ENCODE assay signal across 11 cellular contexts in the genomic region with DNA sequence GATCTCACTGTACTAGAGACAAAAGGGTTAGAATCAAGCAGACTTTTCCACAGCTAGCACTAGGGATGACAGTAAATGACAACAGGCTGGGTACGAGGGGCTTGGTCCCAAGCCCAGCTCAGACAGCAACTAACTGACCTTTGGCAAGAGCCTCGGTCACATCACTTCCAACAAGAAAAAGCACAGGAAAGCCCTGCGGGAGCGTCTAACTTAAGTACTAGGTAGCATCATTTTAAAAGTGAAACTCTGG. TPM values are rescaled to one million over a fixed set of nuclear protein-coding genes. Genes with fewer than 3 reads are reported as not detected.
DNase-seq lines count a peak whose midpoint lies in the region; ATAC-seq, FAIRE-seq and TF ChIP-seq lines count a peak whose summit lies in the region.
"Had no signal": no experiment of that assay in that cellular context is flagged by ENCODE, and none has a peak within 500 bp of the region (broad histone marks: within the 10 kb centered on the region; RNA-seq: fewer than 3 reads in every experiment).

No MANE protein-coding gene starts in this region.

- H3K9me3 ChIP-seq in body of pancreas (no peaks in the 10 kb centered on the region), hepatocyte (ENCODE audit: low read depth) (no peaks in the 10 kb centered on the region), skeletal muscle tissue (ENCODE audit: control insufficient read depth in 3 of 3, low read length in 3 of 3) (no peaks in the 10 kb centered on the region)

- peak overlapping the region; percentile 79 to 91 (median 86) for H3K27ac ChIP-seq in body of pancreas
- peak overlapping the region; percentile 100 for H3K27ac ChIP-seq in hepatocyte
- H3K27ac ChIP-seq in skeletal muscle tissue (ENCODE audit: low read depth, low read length) = no peak overlapping the region

- no peak for TF ChIP-seq POLR2A in body of pancreas (IDR thresholded peaks at IDR 0.05)

- DNase-seq in Calu3 = no peak
- DNase-seq in body of pancreas = no peak
- DNase-seq in hepatocyte (ENCODE audit: low spot score) = no peak
- DNase-seq in stimulated activated naive B cell treated with anti-CD40 and anti-IgM and Interleukin-4, amounts not matched to agents 10 μg/mL and 1 μg/mL and 100 μg/mL, for 72 hours = no peak
- no peak for DNase-seq in NCI-H2227 treated with DMSO at 0.1 percent for 48 hours (lab: John Stamatoyannopoulos, UW)
- DNase-seq in kidney glomerular epithelial cell (lab: John Stamatoyannopoulos, UW) = no peak
- no peak for DNase-seq in HTR-8/SVneo (ENCODE audit: insufficient read length, low spot score)
- DNase-seq: activated T-cell treated with anti-CD3 and anti-CD28 coated beads, Interleukin-2, amount 50 U/mL, for 1 hour; cerebellar nuclear complex; NCI-H1694 had no signal

- H3K4me1 ChIP-seq in body of pancreas = peaks cover 56% of the 10 kb centered on the region
- peaks cover 48% of the 10 kb centered on the region for H3K4me1 ChIP-seq in hepatocyte (ENCODE audit: insufficient read depth)
- H3K4me1 ChIP-seq in skeletal muscle tissue (ENCODE audit: control insufficient read depth in 3 of 3, insufficient read depth in 3 of 3, low read length in 3 of 3) = peaks cover 33 to 43% (median 33%) of the 10 kb centered on the region in 3 donors

- H3K27me3 Mint-ChIP-seq in Calu3 (ENCODE audit: unreplicated experiment) = no peaks in the 10 kb centered on the region
- H3K27me3 Mint-ChIP-seq in stimulated activated naive B cell treated with anti-CD40 and anti-IgM and Interleukin-4, amounts not matched to agents 10 μg/mL and 1 μg/mL and 100 μg/mL, for 72 hours = peaks cover 0 to 4% of the 10 kb centered on the region in 2 donors

- peaks cover 18% of the 10 kb centered on the region for H3K36me3 Mint-ChIP-seq in Calu3 (ENCODE audit: insufficient read depth, unreplicated experiment)
- H3K36me3 Mint-ChIP-seq in stimulated activated naive B cell treated with anti-CD40 and anti-IgM and Interleukin-4, amounts not matched to agents 10 μg/mL and 1 μg/mL and 100 μg/mL, for 72 hours = no peaks in the 10 kb centered on the region

- H2AFZ ChIP-seq in hepatocyte = no peak overlapping the region

- H3K27ac Mint-ChIP-seq in Calu3 (ENCODE audit: unreplicated experiment) = no peak overlapping the region
- no peak overlapping the region for H3K27ac Mint-ChIP-seq in stimulated activated naive B cell treated with anti-CD40 and anti-IgM and Interleukin-4, amounts not matched to agents 10 μg/mL and 1 μg/mL and 100 μg/mL, for 72 hours

- peak overlapping the region in 2 of 3 donors; percentile 66 to 73 for H3K9ac ChIP-seq in skeletal muscle tissue (ENCODE audit: low read depth in 1 of 3, low read length in 3 of 3)

- H3K4me3 Mint-ChIP-seq in Calu3 (ENCODE audit: low read depth, unreplicated experiment) = no peak overlapping the region
- no peak overlapping the region for H3K4me3 Mint-ChIP-seq in stimulated activated naive B cell treated with anti-CD40 and anti-IgM and Interleukin-4, amounts not matched to agents 10 μg/mL and 1 μg/mL and 100 μg/mL, for 72 hours

- ATAC-seq in body of pancreas = no peak
- ATAC-seq in stimulated activated naive B cell treated with anti-CD40 and anti-IgM and Interleukin-4, amounts not matched to agents 10 μg/mL and 1 μg/mL and 100 μg/mL, for 72 hours (replicated peaks) = no peak

- TSS peak; percentile 68 for BruUV-seq in Calu3 (replicated peaks; lab: Mats Ljungman, UMichigan)

- FAIRE-seq in HTR-8/SVneo (lab: Jason Lieb, UNC) = no peak

- H3K36me3 ChIP-seq in body of pancreas (replicated peaks in 1 of 2; ENCODE audit: insufficient read depth in 1 of 2, low read depth in 2 of 2) (no peaks in the 10 kb centered on the region), hepatocyte (replicated peaks; ENCODE audit: insufficient read depth, low read depth) (no peaks in the 10 kb centered on the region), skeletal muscle tissue (ENCODE audit: control insufficient read depth in 3 of 3, insufficient read depth in 3 of 3, low read length in 3 of 3) (no peaks in the 10 kb centered on the region)

- H3K79me2 ChIP-seq in hepatocyte = no peaks in the 10 kb centered on the region

- intact Hi-C loops in Calu3 (cut with micrococcal nuclease; ENCODE audit: unreplicated experiment) (loop anchor here (2.0 to 10.0 kb wide), 3 partner anchors 37 to 733 kb away; no protein-coding TSS in a partner anchor), body of pancreas (cut with DNase I) (no loop called here)

- H3K4me2 ChIP-seq in hepatocyte = peak overlapping the region; percentile 55

- no peak for TF ChIP-seq CTCF in Calu3 (IDR thresholded peaks at IDR 0.05; ENCODE audit: unreplicated experiment)
- no peak for TF ChIP-seq CTCF in body of pancreas (IDR thresholded peaks at IDR 0.05)
- no peak for TF ChIP-seq CTCF in hepatocyte (IDR thresholded peaks at IDR 0.05; ENCODE audit: poor library complexity)

- no peaks in the 10 kb centered on the region for H4K20me1 ChIP-seq in hepatocyte (ENCODE audit: insufficient read depth, poor library complexity, severe bottlenecking)

- H3K4me1 Mint-ChIP-seq in Calu3 (ENCODE audit: low read depth, unreplicated experiment) = no peaks in the 10 kb centered on the region
- H3K4me1 Mint-ChIP-seq in stimulated activated naive B cell treated with anti-CD40 and anti-IgM and Interleukin-4, amounts not matched to agents 10 μg/mL and 1 μg/mL and 100 μg/mL, for 72 hours = peaks cover 9 to 18% of the 10 kb centered on the region in 2 donors

- H3K9me3 Mint-ChIP-seq in Calu3 (ENCODE audit: low read depth, unreplicated experiment) = no peaks in the 10 kb centered on the region
- peaks cover 0 to 4% of the 10 kb centered on the region in 2 donors for H3K9me3 Mint-ChIP-seq in stimulated activated naive B cell treated with anti-CD40 and anti-IgM and Interleukin-4, amounts not matched to agents 10 μg/mL and 1 μg/mL and 100 μg/mL, for 72 hours

- CTCF ChIA-PET in Calu3 (lab: Charles Lee) = interaction anchor here (0.7 to 2.3 kb wide), 7 partner anchors 9 to 826 kb away, joined by 3 to 13 read pairs (median 6); no protein-coding TSS in a partner anchor

- no peaks in the 10 kb centered on the region for H3K9me2 ChIP-seq in hepatocyte (replicated peaks; ENCODE audit: insufficient read depth)

- H3K27me3 ChIP-seq in body of pancreas (no peaks in the 10 kb centered on the region), hepatocyte (no peaks in the 10 kb centered on the region), skeletal muscle tissue (ENCODE audit: control insufficient read depth in 3 of 3, insufficient read depth in 3 of 3, low read length in 3 of 3) (no peaks in the 10 kb centered on the region)

- WGBS in body of pancreas, 2 donors = 36 to 53% methylated on average over 4 of the region's 4 CpGs
- 51% methylated on average over 4 of the region's 4 CpGs for WGBS in hepatocyte (ENCODE audit: low lambda C conversion rate, missing lambda C conversion rate)

- no peak overlapping the region for H3K4me3 ChIP-seq in body of pancreas
- no peak overlapping the region for H3K4me3 ChIP-seq in hepatocyte
- H3K4me3 ChIP-seq in skeletal muscle tissue (ENCODE audit: low read length in 3 of 3) = peak overlapping the region; percentile 1 to 56 (median 52)

RNA-seq across cellular contexts. Expression of gene CALML3, which starts 22.8 kb away (rescaled TPM):
- not detected in 2 replicates for total RNA-seq in Calu3 (2022)
- not detected for total RNA-seq in body of pancreas
- total RNA-seq in hepatocyte = not detected in 2 replicates
- polyA plus RNA-seq in hepatocyte = not detected in 2 replicates
- total RNA-seq in skeletal muscle tissue = not detected

RNA-seq across cellular contexts. Expression of gene CALML5, which starts 48.2 kb away (rescaled TPM):
- not detected in 2 replicates for total RNA-seq in Calu3 (2022)
- not detected for total RNA-seq in body of pancreas
- not detected in 2 replicates for total RNA-seq in hepatocyte
- polyA plus RNA-seq in hepatocyte = not detected in 2 replicates
- not detected for total RNA-seq in skeletal muscle tissue

Comparison
In these comparisons a context has a peak if more than half of its experiments do, and no peak if none do; other contexts are left out.
1. H3K4me3 ChIP-seq: peak in skeletal muscle tissue (3 of 3); none in body of pancreas (0 of 2) and hepatocyte (single experiment).